Comparison of ENCODE assay signal across 8 cellular contexts in genomic region chr3:113698891-113699465, GRCh38. TPM values are rescaled to one million over a fixed set of nuclear protein-coding genes. Genes with fewer than 3 reads are reported as not detected.
DNase-seq lines count a peak whose midpoint lies in the region; ATAC-seq and TF ChIP-seq lines count a peak whose summit lies in the region.

No MANE protein-coding gene starts in this region.

- no peaks in the 10 kb centered on the region for H3K9me3 Mint-ChIP-seq in type B pancreatic cell

- no peaks in the 10 kb centered on the region for H3K27me3 ChIP-seq in kidney epithelial cell (ENCODE audit: control insufficient read depth, insufficient read depth, low read length)

- ATAC-seq in Right ventricle myocardium superior (ENCODE audit: poor library complexity) (no peak), GM21529 (IDR thresholded peaks at IDR 0.05; ENCODE audit: unreplicated experiment) (no peak)

- DNase-seq in Right ventricle myocardium superior (peak; percentile 57), cardiac septum (ENCODE audit: low spot score) (no peak), astrocyte of the hippocampus (ENCODE audit: low read depth, low spot score) (peak; percentile 11), kidney epithelial cell (ENCODE audit: low read depth) (no peak), type B pancreatic cell (ENCODE audit: extremely low spot score, unreplicated experiment) (no peak), DMS153 treated with DMSO at 0.1 percent for 48 hours (lab: John Stamatoyannopoulos, UW; ENCODE audit: unreplicated experiment) (no peak), H4 (ENCODE audit: low spot score) (no peak)

- H3K4me3 Mint-ChIP-seq in type B pancreatic cell, result peak overlapping the region; percentile 82

- no peaks in the 10 kb centered on the region for H3K36me3 ChIP-seq in kidney epithelial cell (ENCODE audit: control insufficient read depth, insufficient read depth, low read length)

- intact Hi-C loops in Right ventricle myocardium superior (cut with DNase I) (no loop called here), cardiac septum (cut with DNase I) (no loop called here)

- TF ChIP-seq CTCF in kidney epithelial cell (IDR thresholded peaks at IDR 0.05; ENCODE audit: insufficient read depth, low read length, poor library complexity, severe bottlenecking) (no peak), type B pancreatic cell (conservative IDR thresholded peaks at IDR 0.05) (no peak)

- H3K4me1 Mint-ChIP-seq in type B pancreatic cell (ENCODE audit: unreplicated experiment), result peaks cover 9% of the 10 kb centered on the region

- H3K36me3 Mint-ChIP-seq in type B pancreatic cell, result no peaks in the 10 kb centered on the region

- peak overlapping the region; percentile 53 for H3K27ac Mint-ChIP-seq in type B pancreatic cell

- no peaks in the 10 kb centered on the region for H3K27me3 Mint-ChIP-seq in type B pancreatic cell

- peak overlapping the region; percentile 35 for H3K4me3 ChIP-seq in kidney epithelial cell (ENCODE audit: low read depth, low read length)

RNA-seq across cellular contexts. Expression of gene USF3, which starts 2.5 kb away (rescaled TPM):
- 12.7 TPM for total RNA-seq in Right ventricle myocardium superior
- total RNA-seq in cardiac septum, result 16.3 TPM
- total RNA-seq in kidney epithelial cell, result 11.3 and 12.9 TPM in 2 replicates
- 14.1 and 20.8 TPM in 2 replicates for total RNA-seq in type B pancreatic cell (ENCODE audit: low replicate concordance)
- total RNA-seq in H4 (2014; rRNA removed; shearing (Covaris generic)), result 4.3 and 9.3 TPM in 2 replicates

RNA-seq across cellular contexts. Expression of gene NAA50, which starts 47.1 kb away (rescaled TPM):
- total RNA-seq in Right ventricle myocardium superior, result 77.5 TPM
- 68.5 TPM for total RNA-seq in cardiac septum
- 110 and 149 TPM in 2 replicates for total RNA-seq in kidney epithelial cell
- 117 and 138 TPM in 2 replicates for total RNA-seq in type B pancreatic cell (ENCODE audit: low replicate concordance)
- total RNA-seq in H4 (2014; rRNA removed; shearing (Covaris generic)), result 116 and 193 TPM in 2 replicates

RNA-seq across cellular contexts. Expression of gene ATP6V1A, which starts 47.9 kb away (rescaled TPM):
- total RNA-seq in Right ventricle myocardium superior (17.9 TPM), cardiac septum (17.4 TPM), kidney epithelial cell (43.4 and 43.6 TPM in 2 replicates), type B pancreatic cell (ENCODE audit: low replicate concordance) (71.5 and 91.0 TPM in 2 replicates)
- 52.5 and 73.4 TPM in 2 replicates for total RNA-seq in H4 (2014; rRNA removed; shearing (Covaris generic))

Comparison
In these comparisons a context has a peak if more than half of its experiments do, and no peak if none do; other contexts are left out.
1. DNase-seq: peak in Right ventricle myocardium superior (single experiment) and astrocyte of the hippocampus (single experiment); none in cardiac septum (single experiment), kidney epithelial cell (single experiment), type B pancreatic cell (single experiment), DMS153 treated with DMSO at 0.1 percent for 48 hours (single experiment) and H4 (single experiment).